Comparison of ENCODE assay signal across 3 cellular contexts in the genomic region with DNA sequence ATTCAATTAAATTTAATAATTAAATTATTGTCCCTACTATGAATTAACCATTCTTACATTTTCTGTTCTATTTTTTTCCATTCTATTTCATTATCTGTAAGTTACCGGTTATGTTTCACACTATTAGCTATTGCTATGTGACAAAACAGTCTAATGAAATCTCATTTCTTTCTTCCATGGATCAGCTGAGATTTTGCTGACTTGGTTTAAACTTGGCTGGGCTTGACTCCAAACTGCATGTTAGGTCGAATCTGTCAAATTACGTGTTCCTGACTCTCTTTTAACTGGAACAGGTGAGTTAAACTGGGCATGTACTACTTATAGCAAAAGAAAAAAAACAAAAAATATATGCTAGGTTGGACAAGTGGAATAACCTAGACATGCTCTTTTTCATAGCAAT.
TF ChIP-seq lines count a peak whose summit lies in the region.

No MANE protein-coding gene starts in this region.

TF ChIP-seq in HepG2, 621 proteins besides CTCF, POLR2A, EP300 and RAD21:
- TF ChIP-seq ZNF639 (CRISPR knock-in tag; conservative IDR thresholded peaks at IDR 0.05) (no peak), ZNF326 (CRISPR knock-in tag; IDR thresholded peaks at IDR 0.05; ENCODE audit: borderline replicate concordance) (no peak), MAFK (conservative IDR thresholded peaks at IDR 0.05 in 1 of 2, IDR thresholded peaks at IDR 0.05 in 1 of 2; ENCODE audit: low read length in 2 of 2) (peak; percentile 59 to 80; a peak in 3 of 4 replicates), ZSCAN31 (CRISPR knock-in tag; IDR thresholded peaks at IDR 0.05; ENCODE audit: low read depth) (no peak), ZNF761 (CRISPR knock-in tag; conservative IDR thresholded peaks at IDR 0.05) (no peak), MAFF (IDR thresholded peaks at IDR 0.05; ENCODE audit: low read depth, low read length) (peak; percentile 74)
- TF ChIP-seq, protein P1, sequence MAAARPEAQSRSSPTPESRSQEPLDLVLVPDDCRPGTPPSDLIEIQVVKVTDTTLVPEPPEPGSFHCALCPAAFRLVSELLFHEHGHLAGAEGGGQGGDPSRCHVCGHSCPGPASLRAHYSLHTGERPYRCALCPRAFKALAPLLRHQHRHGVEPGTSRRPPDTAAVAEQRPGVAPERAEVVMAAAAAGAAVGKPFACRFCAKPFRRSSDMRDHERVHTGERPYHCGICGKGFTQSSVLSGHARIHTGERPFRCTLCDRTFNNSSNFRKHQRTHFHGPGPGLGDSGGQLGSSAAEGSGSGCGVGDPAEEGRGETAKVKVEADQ (CRISPR knock-in tag; IDR thresholded peaks at IDR 0.05; ENCODE audit: borderline replicate concordance): no peak

TF ChIP-seq in IMR-90, 13 proteins besides CTCF, POLR2A, EP300 and RAD21:
- no peak for TF ChIP-seq MAZ (IDR thresholded peaks at IDR 0.05; ENCODE audit: borderline replicate concordance, low read depth, low read length)
- TF ChIP-seq MAFK (IDR thresholded peaks at IDR 0.05; ENCODE audit: low read depth, low read length): 0 out of 2 replicates have a peak, but pooled peaks have one; percentile 18
- TF ChIP-seq NFE2L2 (IDR thresholded peaks at IDR 0.05; ENCODE audit: low read depth, low read length): no peak

TF ChIP-seq in K562, 482 proteins besides CTCF, POLR2A, EP300 and RAD21:
- TF ChIP-seq, protein P2, sequence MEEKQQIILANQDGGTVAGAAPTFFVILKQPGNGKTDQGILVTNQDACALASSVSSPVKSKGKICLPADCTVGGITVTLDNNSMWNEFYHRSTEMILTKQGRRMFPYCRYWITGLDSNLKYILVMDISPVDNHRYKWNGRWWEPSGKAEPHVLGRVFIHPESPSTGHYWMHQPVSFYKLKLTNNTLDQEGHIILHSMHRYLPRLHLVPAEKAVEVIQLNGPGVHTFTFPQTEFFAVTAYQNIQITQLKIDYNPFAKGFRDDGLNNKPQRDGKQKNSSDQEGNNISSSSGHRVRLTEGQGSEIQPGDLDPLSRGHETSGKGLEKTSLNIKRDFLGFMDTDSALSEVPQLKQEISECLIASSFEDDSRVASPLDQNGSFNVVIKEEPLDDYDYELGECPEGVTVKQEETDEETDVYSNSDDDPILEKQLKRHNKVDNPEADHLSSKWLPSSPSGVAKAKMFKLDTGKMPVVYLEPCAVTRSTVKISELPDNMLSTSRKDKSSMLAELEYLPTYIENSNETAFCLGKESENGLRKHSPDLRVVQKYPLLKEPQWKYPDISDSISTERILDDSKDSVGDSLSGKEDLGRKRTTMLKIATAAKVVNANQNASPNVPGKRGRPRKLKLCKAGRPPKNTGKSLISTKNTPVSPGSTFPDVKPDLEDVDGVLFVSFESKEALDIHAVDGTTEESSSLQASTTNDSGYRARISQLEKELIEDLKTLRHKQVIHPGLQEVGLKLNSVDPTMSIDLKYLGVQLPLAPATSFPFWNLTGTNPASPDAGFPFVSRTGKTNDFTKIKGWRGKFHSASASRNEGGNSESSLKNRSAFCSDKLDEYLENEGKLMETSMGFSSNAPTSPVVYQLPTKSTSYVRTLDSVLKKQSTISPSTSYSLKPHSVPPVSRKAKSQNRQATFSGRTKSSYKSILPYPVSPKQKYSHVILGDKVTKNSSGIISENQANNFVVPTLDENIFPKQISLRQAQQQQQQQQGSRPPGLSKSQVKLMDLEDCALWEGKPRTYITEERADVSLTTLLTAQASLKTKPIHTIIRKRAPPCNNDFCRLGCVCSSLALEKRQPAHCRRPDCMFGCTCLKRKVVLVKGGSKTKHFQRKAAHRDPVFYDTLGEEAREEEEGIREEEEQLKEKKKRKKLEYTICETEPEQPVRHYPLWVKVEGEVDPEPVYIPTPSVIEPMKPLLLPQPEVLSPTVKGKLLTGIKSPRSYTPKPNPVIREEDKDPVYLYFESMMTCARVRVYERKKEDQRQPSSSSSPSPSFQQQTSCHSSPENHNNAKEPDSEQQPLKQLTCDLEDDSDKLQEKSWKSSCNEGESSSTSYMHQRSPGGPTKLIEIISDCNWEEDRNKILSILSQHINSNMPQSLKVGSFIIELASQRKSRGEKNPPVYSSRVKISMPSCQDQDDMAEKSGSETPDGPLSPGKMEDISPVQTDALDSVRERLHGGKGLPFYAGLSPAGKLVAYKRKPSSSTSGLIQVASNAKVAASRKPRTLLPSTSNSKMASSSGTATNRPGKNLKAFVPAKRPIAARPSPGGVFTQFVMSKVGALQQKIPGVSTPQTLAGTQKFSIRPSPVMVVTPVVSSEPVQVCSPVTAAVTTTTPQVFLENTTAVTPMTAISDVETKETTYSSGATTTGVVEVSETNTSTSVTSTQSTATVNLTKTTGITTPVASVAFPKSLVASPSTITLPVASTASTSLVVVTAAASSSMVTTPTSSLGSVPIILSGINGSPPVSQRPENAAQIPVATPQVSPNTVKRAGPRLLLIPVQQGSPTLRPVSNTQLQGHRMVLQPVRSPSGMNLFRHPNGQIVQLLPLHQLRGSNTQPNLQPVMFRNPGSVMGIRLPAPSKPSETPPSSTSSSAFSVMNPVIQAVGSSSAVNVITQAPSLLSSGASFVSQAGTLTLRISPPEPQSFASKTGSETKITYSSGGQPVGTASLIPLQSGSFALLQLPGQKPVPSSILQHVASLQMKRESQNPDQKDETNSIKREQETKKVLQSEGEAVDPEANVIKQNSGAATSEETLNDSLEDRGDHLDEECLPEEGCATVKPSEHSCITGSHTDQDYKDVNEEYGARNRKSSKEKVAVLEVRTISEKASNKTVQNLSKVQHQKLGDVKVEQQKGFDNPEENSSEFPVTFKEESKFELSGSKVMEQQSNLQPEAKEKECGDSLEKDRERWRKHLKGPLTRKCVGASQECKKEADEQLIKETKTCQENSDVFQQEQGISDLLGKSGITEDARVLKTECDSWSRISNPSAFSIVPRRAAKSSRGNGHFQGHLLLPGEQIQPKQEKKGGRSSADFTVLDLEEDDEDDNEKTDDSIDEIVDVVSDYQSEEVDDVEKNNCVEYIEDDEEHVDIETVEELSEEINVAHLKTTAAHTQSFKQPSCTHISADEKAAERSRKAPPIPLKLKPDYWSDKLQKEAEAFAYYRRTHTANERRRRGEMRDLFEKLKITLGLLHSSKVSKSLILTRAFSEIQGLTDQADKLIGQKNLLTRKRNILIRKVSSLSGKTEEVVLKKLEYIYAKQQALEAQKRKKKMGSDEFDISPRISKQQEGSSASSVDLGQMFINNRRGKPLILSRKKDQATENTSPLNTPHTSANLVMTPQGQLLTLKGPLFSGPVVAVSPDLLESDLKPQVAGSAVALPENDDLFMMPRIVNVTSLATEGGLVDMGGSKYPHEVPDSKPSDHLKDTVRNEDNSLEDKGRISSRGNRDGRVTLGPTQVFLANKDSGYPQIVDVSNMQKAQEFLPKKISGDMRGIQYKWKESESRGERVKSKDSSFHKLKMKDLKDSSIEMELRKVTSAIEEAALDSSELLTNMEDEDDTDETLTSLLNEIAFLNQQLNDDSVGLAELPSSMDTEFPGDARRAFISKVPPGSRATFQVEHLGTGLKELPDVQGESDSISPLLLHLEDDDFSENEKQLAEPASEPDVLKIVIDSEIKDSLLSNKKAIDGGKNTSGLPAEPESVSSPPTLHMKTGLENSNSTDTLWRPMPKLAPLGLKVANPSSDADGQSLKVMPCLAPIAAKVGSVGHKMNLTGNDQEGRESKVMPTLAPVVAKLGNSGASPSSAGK (IDR thresholded peaks at IDR 0.05): no peak
- TF ChIP-seq CREB5 (CRISPR knock-in tag; IDR thresholded peaks at IDR 0.05): no peak
- TF ChIP-seq ZNF316 (IDR thresholded peaks at IDR 0.05): peak; percentile 20; the same call in 1 of the 2 replicates
- no peak for TF ChIP-seq MNT (conservative IDR thresholded peaks at IDR 0.05)
- no peak for TF ChIP-seq RBM25 (IDR thresholded peaks at IDR 0.05; ENCODE audit: low read depth, low read length, severe bottlenecking)
- no peak for TF ChIP-seq PHB2 (IDR thresholded peaks at IDR 0.05; ENCODE audit: low read depth)
- no peak for TF ChIP-seq BRD9 (IDR thresholded peaks at IDR 0.05; ENCODE audit: low read depth, partially characterized antibody)
- TF ChIP-seq ZNF583 (CRISPR knock-in tag; IDR thresholded peaks at IDR 0.05): no peak
